Comparison of ENCODE assay signal across 21 cellular contexts in genomic region chr4:48692897-48693296, GRCh38.
"Had no signal": no experiment of that assay in that cellular context is flagged by ENCODE, and none has a peak within 500 bp of the region (broad histone marks: within the 10 kb centered on the region; RNA-seq: fewer than 3 reads in every experiment).

No MANE protein-coding gene starts in this region.

- ATAC-seq: activated CD4-positive, CD25-positive, alpha-beta regulatory T cell treated with anti-CD3 and anti-CD28 coated beads, Interleukin-2, amount 50 U/mL, for 24 hours; activated CD8-positive, alpha-beta memory T cell treated with anti-CD3 and anti-CD28 coated beads, Interleukin-2, amount 10 ng/mL, durations not matched to agents 7 days and 5 days; activated CD8-positive, alpha-beta T cell treated with anti-CD3 and anti-CD28 coated beads for 36 hours; activated naive CD4-positive, alpha-beta T cell treated with anti-CD3 and anti-CD28 coated beads, Interleukin-2, amount 50 U/mL, for 72 hours; lower lobe of right lung; stimulated activated effector memory CD8-positive, alpha-beta T cell treated with anti-CD3 and anti-CD28 coated beads, Interleukin-12 subunit alpha, Interleukin-12 subunit beta, amount 100 ng/mL, for 72 hours; stimulated activated naive CD8-positive, alpha-beta T cell treated with anti-CD3 and anti-CD28 coated beads, Interleukin-15, amount 100 ng/mL, for 72 hours had no signal

- DNase-seq: activated CD4-positive, alpha-beta T cell treated with anti-CD3 and anti-CD28 coated beads, Interleukin-2, amount 10 ng/mL, durations not matched to agents 7 days and 5 days; activated CD8-positive, alpha-beta memory T cell treated with anti-CD3 and anti-CD28 coated beads, Interleukin-2, amount 10 ng/mL, durations not matched to agents 7 days and 5 days; activated CD8-positive, alpha-beta T cell treated with anti-CD3 and anti-CD28 coated beads for 36 hours; activated gamma-delta T cell; activated T-cell treated with anti-CD3 and anti-CD28 coated beads for 4 hours; adrenal gland; effector CD4-positive, alpha-beta T cell; kidney; lower lobe of right lung; naive B cell; nucleus accumbens; right lobe of liver; stimulated activated CD4-positive, alpha-beta T cell treated with anti-CD3 and anti-CD28 coated beads, Interleukin-2, amount 100 ng/mL, for 24 hours; stimulated activated naive CD8-positive, alpha-beta T cell treated with anti-CD3 and anti-CD28 coated beads, Interleukin-15, amount 100 ng/mL, for 72 hours had no signal

- H3K9me3 Mint-ChIP-seq: activated CD4-positive, alpha-beta T cell treated with anti-CD3 and anti-CD28 coated beads, Interleukin-2, amount 10 ng/mL, durations not matched to agents 7 days and 5 days; activated CD8-positive, alpha-beta T cell treated with anti-CD3 and anti-CD28 coated beads for 36 hours; activated naive CD4-positive, alpha-beta T cell treated with anti-CD3 and anti-CD28 coated beads, Interleukin-2, amount 50 U/mL, for 72 hours; activated T-helper 1 cell treated with anti-CD3 and anti-CD28 coated beads, Interleukin-12 subunit alpha, Interleukin-12 subunit beta, Interleukin-2, Interleukin-4 antibody, amounts not matched to agents 30 ng/mL and 10 ng/mL and 1 ng/mL, durations not matched to agents 14 hours and 24 hours and 36 hours; naive B cell; stimulated activated effector memory CD8-positive, alpha-beta T cell treated with anti-CD3 and anti-CD28 coated beads, Interleukin-12 subunit alpha, Interleukin-12 subunit beta, amount 100 ng/mL, for 72 hours; stimulated activated naive CD8-positive, alpha-beta T cell treated with anti-CD3 and anti-CD28 coated beads, Interleukin-15, amount 100 ng/mL, for 72 hours had no signal

- H3K9me3 ChIP-seq: adrenal gland, lower lobe of right lung, right lobe of liver, suprapubic skin, tibial nerve had no signal

- H3K4me3 ChIP-seq: adrenal gland, lower lobe of right lung, right lobe of liver, skin epidermis, suprapubic skin, tibial nerve had no signal

- H3K4me3 Mint-ChIP-seq: activated CD4-positive, alpha-beta T cell treated with anti-CD3 and anti-CD28 coated beads, Interleukin-2, amount 10 ng/mL, durations not matched to agents 7 days and 5 days; activated CD8-positive, alpha-beta memory T cell treated with anti-CD3 and anti-CD28 coated beads, Interleukin-2, amount 10 ng/mL, durations not matched to agents 7 days and 5 days; activated CD8-positive, alpha-beta T cell treated with anti-CD3 and anti-CD28 coated beads for 36 hours; activated T-helper 1 cell treated with anti-CD3 and anti-CD28 coated beads, Interleukin-12 subunit alpha, Interleukin-12 subunit beta, Interleukin-2, Interleukin-4 antibody, amounts not matched to agents 30 ng/mL and 10 ng/mL and 1 ng/mL, durations not matched to agents 14 hours and 24 hours and 36 hours; naive B cell; stimulated activated effector memory CD8-positive, alpha-beta T cell treated with anti-CD3 and anti-CD28 coated beads, Interleukin-12 subunit alpha, Interleukin-12 subunit beta, amount 100 ng/mL, for 72 hours; stimulated activated naive CD8-positive, alpha-beta T cell treated with anti-CD3 and anti-CD28 coated beads, Interleukin-15, amount 100 ng/mL, for 72 hours had no signal

- H3K27ac Mint-ChIP-seq: activated CD4-positive, alpha-beta T cell treated with anti-CD3 and anti-CD28 coated beads, Interleukin-2, amount 10 ng/mL, durations not matched to agents 7 days and 5 days; activated CD8-positive, alpha-beta memory T cell treated with anti-CD3 and anti-CD28 coated beads, Interleukin-2, amount 10 ng/mL, durations not matched to agents 7 days and 5 days; activated CD8-positive, alpha-beta T cell treated with anti-CD3 and anti-CD28 coated beads for 36 hours; activated naive CD4-positive, alpha-beta T cell treated with anti-CD3 and anti-CD28 coated beads, Interleukin-2, amount 50 U/mL, for 72 hours; activated T-helper 1 cell treated with anti-CD3 and anti-CD28 coated beads, Interleukin-12 subunit alpha, Interleukin-12 subunit beta, Interleukin-2, Interleukin-4 antibody, amounts not matched to agents 30 ng/mL and 10 ng/mL and 1 ng/mL, durations not matched to agents 14 hours and 24 hours and 36 hours; stimulated activated effector memory CD8-positive, alpha-beta T cell treated with anti-CD3 and anti-CD28 coated beads, Interleukin-12 subunit alpha, Interleukin-12 subunit beta, amount 100 ng/mL, for 72 hours had no signal

- H3K36me3 ChIP-seq: adrenal gland, lower lobe of right lung, right lobe of liver, suprapubic skin, tibial nerve had no signal

- H3K27me3 ChIP-seq: adrenal gland, right lobe of liver, suprapubic skin, tibial nerve had no signal

- H3K27ac ChIP-seq: adrenal gland, lower lobe of right lung, right lobe of liver, skin epidermis, suprapubic skin had no signal

- H3K27me3 Mint-ChIP-seq: activated CD4-positive, alpha-beta T cell treated with anti-CD3 and anti-CD28 coated beads, Interleukin-2, amount 10 ng/mL, durations not matched to agents 7 days and 5 days; activated CD8-positive, alpha-beta memory T cell treated with anti-CD3 and anti-CD28 coated beads, Interleukin-2, amount 10 ng/mL, durations not matched to agents 7 days and 5 days; activated CD8-positive, alpha-beta T cell treated with anti-CD3 and anti-CD28 coated beads for 36 hours; naive B cell; stimulated activated naive CD8-positive, alpha-beta T cell treated with anti-CD3 and anti-CD28 coated beads, Interleukin-15, amount 100 ng/mL, for 72 hours had no signal

- H3K36me3 Mint-ChIP-seq: activated naive CD4-positive, alpha-beta T cell treated with anti-CD3 and anti-CD28 coated beads, Interleukin-2, amount 50 U/mL, for 72 hours; naive B cell had no signal
